ENCODE assay signal across 22 cellular contexts in the genomic region with DNA sequence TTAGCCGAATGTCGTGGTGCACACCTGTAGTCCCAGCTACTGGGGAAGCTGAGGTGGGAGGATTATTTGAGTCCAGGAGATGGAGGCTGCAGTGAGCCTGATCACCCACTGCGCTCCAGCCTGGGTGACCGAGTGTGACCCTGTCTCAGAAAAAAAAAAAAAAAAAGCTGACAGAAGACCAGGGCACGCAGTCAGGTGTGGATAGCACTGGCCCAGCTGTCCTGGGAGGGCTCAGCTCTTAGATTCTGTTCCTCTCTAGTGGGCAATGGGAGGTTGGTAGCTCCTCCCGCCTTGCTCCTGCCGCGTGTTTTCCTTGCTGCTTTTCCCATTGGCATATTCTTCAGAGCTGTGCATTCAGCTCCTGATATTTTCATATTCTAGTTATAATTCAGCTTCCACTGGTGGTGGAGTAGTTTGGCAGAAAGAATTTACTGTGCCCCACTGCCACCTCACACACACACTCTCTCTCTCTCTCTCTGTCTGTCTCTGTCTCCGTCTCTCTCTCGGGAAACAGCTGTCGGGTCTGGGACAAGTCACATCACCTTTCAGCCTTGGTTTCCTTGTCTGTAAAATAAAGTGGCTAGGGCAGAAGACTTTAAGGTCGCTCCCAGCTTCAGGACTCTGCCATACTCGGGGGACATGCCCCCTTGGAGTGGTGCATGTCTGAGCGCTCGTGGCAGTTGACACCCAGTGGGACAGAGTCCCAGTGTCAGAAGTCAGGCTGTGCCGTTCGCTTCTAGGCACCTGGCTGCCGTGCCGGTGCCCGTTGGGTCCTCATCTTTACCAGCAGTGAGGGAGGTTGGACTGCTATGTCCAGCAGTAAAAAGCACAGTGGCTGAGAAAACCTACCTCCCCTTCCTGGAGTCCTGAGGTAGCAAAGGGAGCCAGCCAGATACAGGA. TPM values are rescaled to one million over a fixed set of nuclear protein-coding genes. Genes with fewer than 3 reads are reported as not detected.
A peak's percentile ranks its signal among the peaks of the same experiment; 100 is the strongest.
DNase-seq lines count a peak whose midpoint lies in the region; FAIRE-seq and TF ChIP-seq lines count a peak whose summit lies in the region.
"Had no signal": no experiment of that assay in that cellular context is flagged by ENCODE, and none has a peak within 500 bp of the region (broad histone marks: within the 10 kb centered on the region; RNA-seq: fewer than 3 reads in every experiment).

No MANE protein-coding gene starts in this region.

- DNase-seq in astrocyte (ENCODE audit: low read depth): no peak
- DNase-seq in medulla oblongata (ENCODE audit: extremely low spot score): peak; percentile 9
- no peak for DNase-seq in inferior parietal cortex (ENCODE audit: extremely low spot score)
- DNase-seq in stimulated activated CD4-positive, alpha-beta T cell treated with anti-CD3 and anti-CD28 coated beads, Interleukin-4, amount 100 ng/mL, for 1 hour: no peak
- DNase-seq in LoVo (ENCODE audit: low spot score): no peak
- DNase-seq: activated CD4-positive, alpha-beta T cell treated with anti-CD3 and anti-CD28 coated beads, Interleukin-2, amount 50 U/mL, for 1 hour; activated CD8-positive, alpha-beta memory T cell treated with anti-CD3 and anti-CD28 coated beads, Interleukin-2, amount 50 U/mL, for 4 hours; activated naive CD8-positive, alpha-beta T cell treated with anti-CD3 and anti-CD28 coated beads, Interleukin-2, amount 10 ng/mL, durations not matched to agents 7 days and 5 days; CD4-positive, alpha-beta memory T cell; DMS 273 treated with DMSO at 0.1 percent for 48 hours; effector memory CD8-positive, alpha-beta T cell; NCI-H510A treated with DMSO at 0.1 percent for 48 hours; NK-92 treated with Interleukin-12 subunit alpha and Interleukin-12 subunit beta, amount 100 ng/mL, for 24 hours; occipital lobe; stimulated activated naive CD8-positive, alpha-beta T cell treated with anti-CD3 and anti-CD28 coated beads, Interleukin-15, amount 100 ng/mL, for 72 hours; T-helper 2 cell; tibial artery had no signal

- H3K9me3 Mint-ChIP-seq in astrocyte (ENCODE audit: unreplicated experiment): no peaks in the 10 kb centered on the region
- H3K9me3 Mint-ChIP-seq: activated naive CD8-positive, alpha-beta T cell treated with anti-CD3 and anti-CD28 coated beads, Interleukin-2, amount 10 ng/mL, durations not matched to agents 7 days and 5 days; CD4-positive, alpha-beta memory T cell; effector memory CD8-positive, alpha-beta T cell; stimulated activated naive CD8-positive, alpha-beta T cell treated with anti-CD3 and anti-CD28 coated beads, Interleukin-15, amount 100 ng/mL, for 72 hours had no signal

- no peak for FAIRE-seq in astrocyte (lab: Jason Lieb, UNC)
- FAIRE-seq: H54, HepG2, keratinocyte had no signal

- H3K27me3 ChIP-seq in astrocyte (ENCODE audit: insufficient read depth, low read length) (no peaks in the 10 kb centered on the region), skeletal muscle satellite cell (ENCODE audit: control insufficient read depth, insufficient read depth, low read length) (no peaks in the 10 kb centered on the region)
- H3K27me3 ChIP-seq: tibial artery had no signal

- H3K4me2 ChIP-seq in astrocyte (ENCODE audit: low read length) (no peak overlapping the region), skeletal muscle satellite cell (ENCODE audit: low read length) (peak overlapping the region; percentile 44)

- peaks cover 47% of the 10 kb centered on the region for H3K79me2 ChIP-seq in astrocyte (ENCODE audit: insufficient read depth, low read length)

- no peaks in the 10 kb centered on the region for H3K27me3 Mint-ChIP-seq in astrocyte (ENCODE audit: low read depth, unreplicated experiment)
- H3K27me3 Mint-ChIP-seq: CD4-positive, alpha-beta memory T cell; stimulated activated naive CD8-positive, alpha-beta T cell treated with anti-CD3 and anti-CD28 coated beads, Interleukin-15, amount 100 ng/mL, for 72 hours had no signal

- H3K4me1 Mint-ChIP-seq in astrocyte (ENCODE audit: low read depth, unreplicated experiment): peaks cover 74% of the 10 kb centered on the region

- H3K9me3 ChIP-seq in astrocyte (ENCODE audit: insufficient read depth, low read depth, low read length) (no peaks in the 10 kb centered on the region), skeletal muscle satellite cell (replicated peaks; ENCODE audit: low read length) (no peaks in the 10 kb centered on the region)
- H3K9me3 ChIP-seq: tibial artery had no signal

- peak overlapping the region; percentile 78 for H3K27ac Mint-ChIP-seq in astrocyte (ENCODE audit: unreplicated experiment)
- H3K27ac Mint-ChIP-seq: activated naive CD8-positive, alpha-beta T cell treated with anti-CD3 and anti-CD28 coated beads, Interleukin-2, amount 10 ng/mL, durations not matched to agents 7 days and 5 days; CD4-positive, alpha-beta memory T cell; effector memory CD8-positive, alpha-beta T cell; stimulated activated naive CD8-positive, alpha-beta T cell treated with anti-CD3 and anti-CD28 coated beads, Interleukin-15, amount 100 ng/mL, for 72 hours had no signal

- peak overlapping the region; percentile 34 for H3K4me3 Mint-ChIP-seq in astrocyte (ENCODE audit: unreplicated experiment)
- H3K4me3 Mint-ChIP-seq: activated naive CD8-positive, alpha-beta T cell treated with anti-CD3 and anti-CD28 coated beads, Interleukin-2, amount 10 ng/mL, durations not matched to agents 7 days and 5 days; CD4-positive, alpha-beta memory T cell; effector memory CD8-positive, alpha-beta T cell; stimulated activated naive CD8-positive, alpha-beta T cell treated with anti-CD3 and anti-CD28 coated beads, Interleukin-15, amount 100 ng/mL, for 72 hours had no signal

- H2AFZ ChIP-seq in astrocyte (ENCODE audit: low read depth, low read length): no peak overlapping the region

- no peak overlapping the region for H3K27ac ChIP-seq in astrocyte (ENCODE audit: low read depth, low read length)
- H3K27ac ChIP-seq: tibial artery had no signal

- no peak for TF ChIP-seq CTCF in astrocyte (IDR thresholded peaks at IDR 0.05; ENCODE audit: insufficient read depth, low read depth, low read length)

- peaks cover 6% of the 10 kb centered on the region for H4K20me1 ChIP-seq in astrocyte (ENCODE audit: insufficient read depth, low read length)

- no peaks in the 10 kb centered on the region for H3K36me3 ChIP-seq in astrocyte (ENCODE audit: insufficient read depth, low read length)
- no peaks in the 10 kb centered on the region for H3K36me3 ChIP-seq in skeletal muscle satellite cell (ENCODE audit: insufficient read depth, low read length)
- H3K36me3 ChIP-seq: tibial artery had no signal

- H3K36me3 Mint-ChIP-seq in astrocyte (ENCODE audit: low read depth, unreplicated experiment): peaks cover 7% of the 10 kb centered on the region
- H3K36me3 Mint-ChIP-seq: activated naive CD8-positive, alpha-beta T cell treated with anti-CD3 and anti-CD28 coated beads, Interleukin-2, amount 10 ng/mL, durations not matched to agents 7 days and 5 days; CD4-positive, alpha-beta memory T cell had no signal

- H3K4me1 ChIP-seq in astrocyte (ENCODE audit: insufficient read depth, low read length) (peaks cover 35% of the 10 kb centered on the region), skeletal muscle satellite cell (ENCODE audit: control insufficient read depth, insufficient read depth, low read length) (peaks cover 46% of the 10 kb centered on the region)

- H3K4me3 ChIP-seq in astrocyte (ENCODE audit: insufficient read depth, low read depth, low read length) (no peak overlapping the region), skeletal muscle satellite cell (ENCODE audit: low read length) (no peak overlapping the region)
- H3K4me3 ChIP-seq: lung, tibial artery had no signal

- H3K9ac ChIP-seq in astrocyte (ENCODE audit: low read length) (no peak overlapping the region), skeletal muscle satellite cell (ENCODE audit: low read depth, low read length) (no peak overlapping the region)

RNA-seq across cellular contexts. Expression of a gene that starts 25.9 kb away (rescaled TPM):
- total RNA-seq in astrocyte: 0.22 and 0.36 TPM in 2 replicates
- 0.87 and 1.5 TPM in 2 replicates for total RNA-seq in skeletal muscle satellite cell (2012; rRNA removed)
- total RNA-seq: CD4-positive, alpha-beta memory T cell; HepG2; occipital lobe had no signal

RNA-seq across cellular contexts. Expression of a gene that starts 37.5 kb away (rescaled TPM):
- total RNA-seq in astrocyte: 0.23 and 0.31 TPM in 2 replicates
- total RNA-seq in skeletal muscle satellite cell (2012; rRNA removed): 1.0 and 1.5 TPM in 2 replicates
- total RNA-seq: activated naive CD8-positive, alpha-beta T cell treated with anti-CD3 and anti-CD28 coated beads, Interleukin-2, amount 10 ng/mL, durations not matched to agents 7 days and 5 days; CD4-positive, alpha-beta memory T cell had no signal

RNA-seq across cellular contexts. Expression of a gene that starts 42.8 kb away (rescaled TPM):
- total RNA-seq in astrocyte: not detected in 2 replicates
- total RNA-seq in skeletal muscle satellite cell (2012; rRNA removed): 0.22 and 0.76 TPM in 2 replicates
- total RNA-seq: activated naive CD8-positive, alpha-beta T cell treated with anti-CD3 and anti-CD28 coated beads, Interleukin-2, amount 10 ng/mL, durations not matched to agents 7 days and 5 days; CD4-positive, alpha-beta memory T cell; occipital lobe had no signal

RNA-seq across cellular contexts. Expression of a gene that starts 48.0 kb away (rescaled TPM):
- total RNA-seq in astrocyte: 73.1 and 81.9 TPM in 2 replicates
- 20.0 and 23.2 TPM in 2 replicates for total RNA-seq in skeletal muscle satellite cell (2012; rRNA removed)

RNA-seq across cellular contexts. Expression of a gene that starts 48.5 kb away (rescaled TPM):
- total RNA-seq in astrocyte: 84.4 and 97.2 TPM in 2 replicates
- 70.6 and 74.3 TPM in 2 replicates for total RNA-seq in skeletal muscle satellite cell (2012; rRNA removed)
